In the genomic region with DNA sequence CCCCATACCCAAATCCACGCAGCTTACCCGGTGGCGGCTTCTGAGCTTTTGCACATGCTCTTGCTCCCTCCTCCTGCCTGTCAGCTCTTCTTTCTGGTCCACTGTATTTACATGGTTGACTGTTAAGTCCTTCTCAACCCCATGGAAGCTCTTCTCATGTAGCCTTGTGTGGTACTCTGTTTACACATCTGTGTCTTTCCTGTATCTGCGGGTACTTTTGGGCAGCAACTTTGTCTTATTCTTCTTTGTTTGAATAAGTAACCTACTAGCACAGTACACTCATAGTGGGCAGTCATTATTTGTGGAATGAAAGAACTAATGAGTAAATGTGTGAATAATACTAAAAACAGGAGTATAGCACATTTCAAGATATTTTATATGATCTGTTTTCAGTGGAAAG, we compare ENCODE assay signal across 1 cellular context.
A peak's percentile ranks its signal among the peaks of the same experiment; 100 is the strongest.
TF ChIP-seq lines count a peak whose summit lies in the region.

No MANE protein-coding gene starts in this region.

TF ChIP-seq in GM12878, 131 proteins besides CTCF, POLR2A, EP300 and RAD21 (continued from another document):
- TF ChIP-seq, protein P1, sequence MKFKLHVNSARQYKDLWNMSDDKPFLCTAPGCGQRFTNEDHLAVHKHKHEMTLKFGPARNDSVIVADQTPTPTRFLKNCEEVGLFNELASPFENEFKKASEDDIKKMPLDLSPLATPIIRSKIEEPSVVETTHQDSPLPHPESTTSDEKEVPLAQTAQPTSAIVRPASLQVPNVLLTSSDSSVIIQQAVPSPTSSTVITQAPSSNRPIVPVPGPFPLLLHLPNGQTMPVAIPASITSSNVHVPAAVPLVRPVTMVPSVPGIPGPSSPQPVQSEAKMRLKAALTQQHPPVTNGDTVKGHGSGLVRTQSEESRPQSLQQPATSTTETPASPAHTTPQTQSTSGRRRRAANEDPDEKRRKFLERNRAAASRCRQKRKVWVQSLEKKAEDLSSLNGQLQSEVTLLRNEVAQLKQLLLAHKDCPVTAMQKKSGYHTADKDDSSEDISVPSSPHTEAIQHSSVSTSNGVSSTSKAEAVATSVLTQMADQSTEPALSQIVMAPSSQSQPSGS (IDR thresholded peaks at IDR 0.05; ENCODE audit: low read length), result peak; percentile 73; the same call in 1 of the 2 replicates
- TF ChIP-seq, protein P2, sequence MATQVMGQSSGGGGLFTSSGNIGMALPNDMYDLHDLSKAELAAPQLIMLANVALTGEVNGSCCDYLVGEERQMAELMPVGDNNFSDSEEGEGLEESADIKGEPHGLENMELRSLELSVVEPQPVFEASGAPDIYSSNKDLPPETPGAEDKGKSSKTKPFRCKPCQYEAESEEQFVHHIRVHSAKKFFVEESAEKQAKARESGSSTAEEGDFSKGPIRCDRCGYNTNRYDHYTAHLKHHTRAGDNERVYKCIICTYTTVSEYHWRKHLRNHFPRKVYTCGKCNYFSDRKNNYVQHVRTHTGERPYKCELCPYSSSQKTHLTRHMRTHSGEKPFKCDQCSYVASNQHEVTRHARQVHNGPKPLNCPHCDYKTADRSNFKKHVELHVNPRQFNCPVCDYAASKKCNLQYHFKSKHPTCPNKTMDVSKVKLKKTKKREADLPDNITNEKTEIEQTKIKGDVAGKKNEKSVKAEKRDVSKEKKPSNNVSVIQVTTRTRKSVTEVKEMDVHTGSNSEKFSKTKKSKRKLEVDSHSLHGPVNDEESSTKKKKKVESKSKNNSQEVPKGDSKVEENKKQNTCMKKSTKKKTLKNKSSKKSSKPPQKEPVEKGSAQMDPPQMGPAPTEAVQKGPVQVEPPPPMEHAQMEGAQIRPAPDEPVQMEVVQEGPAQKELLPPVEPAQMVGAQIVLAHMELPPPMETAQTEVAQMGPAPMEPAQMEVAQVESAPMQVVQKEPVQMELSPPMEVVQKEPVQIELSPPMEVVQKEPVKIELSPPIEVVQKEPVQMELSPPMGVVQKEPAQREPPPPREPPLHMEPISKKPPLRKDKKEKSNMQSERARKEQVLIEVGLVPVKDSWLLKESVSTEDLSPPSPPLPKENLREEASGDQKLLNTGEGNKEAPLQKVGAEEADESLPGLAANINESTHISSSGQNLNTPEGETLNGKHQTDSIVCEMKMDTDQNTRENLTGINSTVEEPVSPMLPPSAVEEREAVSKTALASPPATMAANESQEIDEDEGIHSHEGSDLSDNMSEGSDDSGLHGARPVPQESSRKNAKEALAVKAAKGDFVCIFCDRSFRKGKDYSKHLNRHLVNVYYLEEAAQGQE (IDR thresholded peaks at IDR 0.05; ENCODE audit: low read depth, low read length), result no peak
- TF ChIP-seq STAT1 (conservative IDR thresholded peaks at IDR 0.05) (no peak), NBN (IDR thresholded peaks at IDR 0.05) (no peak), ZNF217 (IDR thresholded peaks at IDR 0.05) (0 out of 2 replicates have a peak, but pooled peaks have one; percentile 29), NFIC (IDR thresholded peaks at IDR 0.05; ENCODE audit: low read depth, low read length) (peak; percentile 75; the same call in 1 of the 2 replicates), MEF2B (IDR thresholded peaks at IDR 0.05; ENCODE audit: partially characterized antibody, poor library complexity, severe bottlenecking) (no peak), JUNB (IDR thresholded peaks at IDR 0.05) (peak; percentile 93), GABPA (IDR thresholded peaks at IDR 0.05; ENCODE audit: low read depth) (0 out of 2 replicates have a peak, but pooled peaks have one; percentile 41)
- TF ChIP-seq, protein P3, sequence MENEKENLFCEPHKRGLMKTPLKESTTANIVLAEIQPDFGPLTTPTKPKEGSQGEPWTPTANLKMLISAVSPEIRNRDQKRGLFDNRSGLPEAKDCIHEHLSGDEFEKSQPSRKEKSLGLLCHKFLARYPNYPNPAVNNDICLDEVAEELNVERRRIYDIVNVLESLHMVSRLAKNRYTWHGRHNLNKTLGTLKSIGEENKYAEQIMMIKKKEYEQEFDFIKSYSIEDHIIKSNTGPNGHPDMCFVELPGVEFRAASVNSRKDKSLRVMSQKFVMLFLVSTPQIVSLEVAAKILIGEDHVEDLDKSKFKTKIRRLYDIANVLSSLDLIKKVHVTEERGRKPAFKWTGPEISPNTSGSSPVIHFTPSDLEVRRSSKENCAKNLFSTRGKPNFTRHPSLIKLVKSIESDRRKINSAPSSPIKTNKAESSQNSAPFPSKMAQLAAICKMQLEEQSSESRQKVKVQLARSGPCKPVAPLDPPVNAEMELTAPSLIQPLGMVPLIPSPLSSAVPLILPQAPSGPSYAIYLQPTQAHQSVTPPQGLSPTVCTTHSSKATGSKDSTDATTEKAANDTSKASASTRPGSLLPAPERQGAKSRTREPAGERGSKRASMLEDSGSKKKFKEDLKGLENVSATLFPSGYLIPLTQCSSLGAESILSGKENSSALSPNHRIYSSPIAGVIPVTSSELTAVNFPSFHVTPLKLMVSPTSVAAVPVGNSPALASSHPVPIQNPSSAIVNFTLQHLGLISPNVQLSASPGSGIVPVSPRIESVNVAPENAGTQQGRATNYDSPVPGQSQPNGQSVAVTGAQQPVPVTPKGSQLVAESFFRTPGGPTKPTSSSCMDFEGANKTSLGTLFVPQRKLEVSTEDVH (IDR thresholded peaks at IDR 0.05; ENCODE audit: low read depth, partially characterized antibody), result no peak
- TF ChIP-seq, protein P4, sequence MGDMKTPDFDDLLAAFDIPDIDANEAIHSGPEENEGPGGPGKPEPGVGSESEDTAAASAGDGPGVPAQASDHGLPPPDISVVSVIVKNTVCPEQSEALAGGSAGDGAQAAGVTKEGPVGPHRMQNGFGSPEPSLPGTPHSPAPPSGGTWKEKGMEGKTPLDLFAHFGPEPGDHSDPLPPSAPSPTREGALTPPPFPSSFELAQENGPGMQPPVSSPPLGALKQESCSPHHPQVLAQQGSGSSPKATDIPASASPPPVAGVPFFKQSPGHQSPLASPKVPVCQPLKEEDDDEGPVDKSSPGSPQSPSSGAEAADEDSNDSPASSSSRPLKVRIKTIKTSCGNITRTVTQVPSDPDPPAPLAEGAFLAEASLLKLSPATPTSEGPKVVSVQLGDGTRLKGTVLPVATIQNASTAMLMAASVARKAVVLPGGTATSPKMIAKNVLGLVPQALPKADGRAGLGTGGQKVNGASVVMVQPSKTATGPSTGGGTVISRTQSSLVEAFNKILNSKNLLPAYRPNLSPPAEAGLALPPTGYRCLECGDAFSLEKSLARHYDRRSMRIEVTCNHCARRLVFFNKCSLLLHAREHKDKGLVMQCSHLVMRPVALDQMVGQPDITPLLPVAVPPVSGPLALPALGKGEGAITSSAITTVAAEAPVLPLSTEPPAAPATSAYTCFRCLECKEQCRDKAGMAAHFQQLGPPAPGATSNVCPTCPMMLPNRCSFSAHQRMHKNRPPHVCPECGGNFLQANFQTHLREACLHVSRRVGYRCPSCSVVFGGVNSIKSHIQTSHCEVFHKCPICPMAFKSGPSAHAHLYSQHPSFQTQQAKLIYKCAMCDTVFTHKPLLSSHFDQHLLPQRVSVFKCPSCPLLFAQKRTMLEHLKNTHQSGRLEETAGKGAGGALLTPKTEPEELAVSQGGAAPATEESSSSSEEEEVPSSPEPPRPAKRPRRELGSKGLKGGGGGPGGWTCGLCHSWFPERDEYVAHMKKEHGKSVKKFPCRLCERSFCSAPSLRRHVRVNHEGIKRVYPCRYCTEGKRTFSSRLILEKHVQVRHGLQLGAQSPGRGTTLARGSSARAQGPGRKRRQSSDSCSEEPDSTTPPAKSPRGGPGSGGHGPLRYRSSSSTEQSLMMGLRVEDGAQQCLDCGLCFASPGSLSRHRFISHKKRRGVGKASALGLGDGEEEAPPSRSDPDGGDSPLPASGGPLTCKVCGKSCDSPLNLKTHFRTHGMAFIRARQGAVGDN (IDR thresholded peaks at IDR 0.05), result no peak
